In the genomic region with DNA sequence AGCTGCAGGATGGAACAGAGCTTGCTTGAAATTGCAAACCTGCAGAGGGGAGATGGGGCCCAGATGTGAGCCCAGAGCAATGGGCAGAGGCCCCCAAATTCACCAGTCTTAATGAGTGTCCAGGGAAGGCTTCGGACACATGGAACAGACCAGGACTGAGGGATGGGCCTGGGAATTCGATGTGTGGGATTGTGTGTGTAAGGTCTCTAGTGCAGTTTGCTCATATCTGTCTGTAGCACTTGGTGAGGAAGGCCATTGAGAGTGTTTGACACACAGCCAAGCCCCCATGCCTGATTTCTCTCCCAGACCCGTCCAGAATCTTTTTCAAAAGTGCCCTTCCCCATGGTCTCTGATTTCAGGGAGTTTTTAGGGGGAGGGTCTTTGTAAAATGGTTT, we compare ENCODE assay signal across 21 cellular contexts. TPM values are rescaled to one million over a fixed set of nuclear protein-coding genes. Genes with fewer than 3 reads are reported as not detected.
DNase-seq lines count a peak whose midpoint lies in the region; ATAC-seq and TF ChIP-seq lines count a peak whose summit lies in the region.
"Had no signal": no experiment of that assay in that cellular context is flagged by ENCODE, and none has a peak within 500 bp of the region (broad histone marks: within the 10 kb centered on the region; RNA-seq: fewer than 3 reads in every experiment).

No MANE protein-coding gene starts in this region.

- H3K4me1 Mint-ChIP-seq in activated naive CD4-positive, alpha-beta T cell treated with anti-CD3 and anti-CD28 coated beads, Interleukin-2, amount 10 ng/mL, durations not matched to agents 7 days and 5 days, result peaks cover 68% of the 10 kb centered on the region
- peaks cover 47 to 85% (median 64%) of the 10 kb centered on the region in 4 donors for H3K4me1 Mint-ChIP-seq in CD4-positive, alpha-beta memory T cell
- H3K4me1 Mint-ChIP-seq in activated T-helper 17 cell treated with anti-CD3 and anti-CD28 coated beads, Interleukin-2, amount 50 U/mL, for 72 hours, result peaks cover 27% of the 10 kb centered on the region
- H3K4me1 Mint-ChIP-seq in natural killer cell (peaks cover 45 to 67% of the 10 kb centered on the region in 2 donors), CD14-positive monocyte (peaks cover 40% of the 10 kb centered on the region)

- H3K27me3 Mint-ChIP-seq in activated naive CD4-positive, alpha-beta T cell treated with anti-CD3 and anti-CD28 coated beads, Interleukin-2, amount 10 ng/mL, durations not matched to agents 7 days and 5 days, result no peaks in the 10 kb centered on the region
- H3K27me3 Mint-ChIP-seq in CD4-positive, alpha-beta memory T cell, result no peaks in the 10 kb centered on the region
- no peaks in the 10 kb centered on the region for H3K27me3 Mint-ChIP-seq in activated T-helper 17 cell treated with anti-CD3 and anti-CD28 coated beads, Interleukin-2, amount 50 U/mL, for 72 hours
- H3K27me3 Mint-ChIP-seq in natural killer cell (ENCODE audit: low read depth in 2 of 2), result no peaks in the 10 kb centered on the region
- H3K27me3 Mint-ChIP-seq in CD14-positive monocyte (ENCODE audit: low read depth in 3 of 3), result peaks cover 0 to 3% (median 3%) of the 10 kb centered on the region in 3 donors

- H3K9me3 ChIP-seq in CD4-positive, alpha-beta memory T cell (ENCODE audit: control insufficient read depth in 1 of 2, low read length in 2 of 2), result no peaks in the 10 kb centered on the region
- H3K9me3 ChIP-seq: lower lobe of right lung, Peyer's patch, SJSA1 had no signal

- peak overlapping the region; percentile 88 for H3K27ac Mint-ChIP-seq in activated naive CD4-positive, alpha-beta T cell treated with anti-CD3 and anti-CD28 coated beads, Interleukin-2, amount 10 ng/mL, durations not matched to agents 7 days and 5 days
- no peak overlapping the region for H3K27ac Mint-ChIP-seq in activated naive CD4-positive, alpha-beta T cell treated with anti-CD3 and anti-CD28 coated beads, Interleukin-2, amount 50 U/mL, for 72 hours
- peak overlapping the region in 6 of 7 donors; percentile 69 to 97 (median 86) for H3K27ac Mint-ChIP-seq in CD4-positive, alpha-beta memory T cell
- H3K27ac Mint-ChIP-seq in activated T-helper 17 cell treated with anti-CD3 and anti-CD28 coated beads, Interleukin-2, amount 50 U/mL, for 72 hours, result peak overlapping the region; percentile 51
- H3K27ac Mint-ChIP-seq in natural killer cell (peak overlapping the region; percentile 91 to 97), CD14-positive monocyte (peak overlapping the region in 1 of 7 donors; percentile 15)
- H3K27ac Mint-ChIP-seq: WTC11 had no signal

- H3K27ac ChIP-seq in CD4-positive, alpha-beta memory T cell (ENCODE audit: low read depth, low read length), result no peak overlapping the region
- H3K27ac ChIP-seq: epithelial cell of prostate, Peyer's patch, SJSA1 had no signal

- no peaks in the 10 kb centered on the region for H3K9me3 Mint-ChIP-seq in activated naive CD4-positive, alpha-beta T cell treated with anti-CD3 and anti-CD28 coated beads, Interleukin-2, amount 10 ng/mL, durations not matched to agents 7 days and 5 days
- no peaks in the 10 kb centered on the region for H3K9me3 Mint-ChIP-seq in activated naive CD4-positive, alpha-beta T cell treated with anti-CD3 and anti-CD28 coated beads, Interleukin-2, amount 50 U/mL, for 72 hours
- no peaks in the 10 kb centered on the region for H3K9me3 Mint-ChIP-seq in CD4-positive, alpha-beta memory T cell
- no peaks in the 10 kb centered on the region for H3K9me3 Mint-ChIP-seq in activated T-helper 17 cell treated with anti-CD3 and anti-CD28 coated beads, Interleukin-2, amount 50 U/mL, for 72 hours
- H3K9me3 Mint-ChIP-seq in natural killer cell, result no peaks in the 10 kb centered on the region
- H3K9me3 Mint-ChIP-seq in CD14-positive monocyte, result no peaks in the 10 kb centered on the region
- H3K9me3 Mint-ChIP-seq: WTC11 had no signal

- CTCF ChIA-PET in activated naive CD4-positive, alpha-beta T cell treated with anti-CD3 and anti-CD28 coated beads, Interleukin-2, amount 10 ng/mL, durations not matched to agents 7 days and 5 days (lab: Charles Lee), result interaction anchor here (1.5 kb wide), 1 partner anchor 31 kb away, joined by 4 read pairs; no protein-coding TSS in a partner anchor
- CTCF ChIA-PET in CD4-positive, alpha-beta memory T cell (lab: Charles Lee; ENCODE audit: partially characterized antibody), result interaction anchor here (0.7 to 12.7 kb wide), 4 partner anchors 21 to 186 kb away, joined by 3 to 324 read pairs (median 20); partner anchors contain the start of gene TEX264

- intact Hi-C loops in CD4-positive, alpha-beta memory T cell (cut with micrococcal nuclease), result loop anchor here (10.0 kb wide), 1 partner anchor 117 kb away; no protein-coding TSS in a partner anchor
- intact Hi-C loops in natural killer cell (cut with micrococcal nuclease) (no loop called here), CD14-positive monocyte (cut with micrococcal nuclease) (no loop called here)

- no peak for ATAC-seq in activated naive CD4-positive, alpha-beta T cell treated with anti-CD3 and anti-CD28 coated beads, Interleukin-2, amount 50 U/mL, for 72 hours
- no peak for ATAC-seq in activated T-helper 17 cell treated with anti-CD3 and anti-CD28 coated beads, Interleukin-2, amount 50 U/mL, for 72 hours (replicated peaks)
- no peak for ATAC-seq in natural killer cell
- ATAC-seq: lower lobe of right lung, WTC11 had no signal

- H3K36me3 Mint-ChIP-seq in activated naive CD4-positive, alpha-beta T cell treated with anti-CD3 and anti-CD28 coated beads, Interleukin-2, amount 10 ng/mL, durations not matched to agents 7 days and 5 days, result peaks cover 74% of the 10 kb centered on the region
- H3K36me3 Mint-ChIP-seq in activated naive CD4-positive, alpha-beta T cell treated with anti-CD3 and anti-CD28 coated beads, Interleukin-2, amount 50 U/mL, for 72 hours, result peaks cover 15 to 32% of the 10 kb centered on the region in 2 donors
- peaks cover 30 to 60% of the 10 kb centered on the region in 2 donors for H3K36me3 Mint-ChIP-seq in CD4-positive, alpha-beta memory T cell
- peaks cover 64% of the 10 kb centered on the region for H3K36me3 Mint-ChIP-seq in activated T-helper 17 cell treated with anti-CD3 and anti-CD28 coated beads, Interleukin-2, amount 50 U/mL, for 72 hours (ENCODE audit: low read depth)
- H3K36me3 Mint-ChIP-seq in natural killer cell (no peaks in the 10 kb centered on the region), CD14-positive monocyte (peaks cover 78 to 90% of the 10 kb centered on the region in 2 donors)
- H3K36me3 Mint-ChIP-seq: WTC11 had no signal

- no peak overlapping the region for H3K4me3 Mint-ChIP-seq in activated naive CD4-positive, alpha-beta T cell treated with anti-CD3 and anti-CD28 coated beads, Interleukin-2, amount 10 ng/mL, durations not matched to agents 7 days and 5 days
- H3K4me3 Mint-ChIP-seq in CD4-positive, alpha-beta memory T cell, result peak overlapping the region in 3 of 8 donors; percentile 28 to 59 (median 43)
- H3K4me3 Mint-ChIP-seq in activated T-helper 17 cell treated with anti-CD3 and anti-CD28 coated beads, Interleukin-2, amount 50 U/mL, for 72 hours, result no peak overlapping the region
- no peak overlapping the region for H3K4me3 Mint-ChIP-seq in natural killer cell
- no peak overlapping the region for H3K4me3 Mint-ChIP-seq in CD14-positive monocyte
- H3K4me3 Mint-ChIP-seq: WTC11 had no signal

- no peak for DNase-seq in activated naive CD4-positive, alpha-beta T cell treated with anti-CD3 and anti-CD28 coated beads, Interleukin-2, amount 10 ng/mL, durations not matched to agents 7 days and 5 days
- no peak for DNase-seq in activated naive CD4-positive, alpha-beta T cell treated with anti-CD3 and anti-CD28 coated beads, Interleukin-2, amount 50 U/mL, for 72 hours (ENCODE audit: low spot score in 2 of 2)
- DNase-seq in CD4-positive, alpha-beta memory T cell, result no peak
- no peak for DNase-seq in natural killer cell
- DNase-seq in UCSD-AML1 (lab: John Stamatoyannopoulos, UW; ENCODE audit: unreplicated experiment), result no peak
- no peak for DNase-seq in CD14-positive monocyte (ENCODE audit: low spot score)
- DNase-seq: caudate nucleus; GF-D8; hippocampal formation; lower lobe of right lung; NCI-H1417 treated with DMSO at 0.1 percent for 48 hours; NCI-H2107; NK-92 treated with Interleukin-12 subunit alpha and Interleukin-12 subunit beta, amount 100 ng/mL, for 24 hours; Peyer's patch had no signal

- H3K27me3 ChIP-seq in CD4-positive, alpha-beta memory T cell (ENCODE audit: insufficient read depth, low read length), result no peaks in the 10 kb centered on the region
- H3K27me3 ChIP-seq: Peyer's patch, SJSA1 had no signal

- no peak overlapping the region for H3K4me3 ChIP-seq in CD4-positive, alpha-beta memory T cell (ENCODE audit: low read length in 2 of 2)
- H3K4me3 ChIP-seq: lower lobe of right lung, Peyer's patch, SJSA1 had no signal

- POLR2A ChIA-PET in CD4-positive, alpha-beta memory T cell (lab: Charles Lee; ENCODE audit: partially characterized antibody), result interaction anchor here (0.9 to 11.0 kb wide), 2 partner anchors 16 to 112 kb away, joined by 3 to 251 read pairs; partner anchors contain the start of gene TEX264

- TF ChIP-seq CTCF in natural killer cell (IDR thresholded peaks at IDR 0.05) (no peak), CD14-positive monocyte (IDR thresholded peaks at IDR 0.05) (no peak)

- peaks cover 90% of the 10 kb centered on the region for H3K4me1 ChIP-seq in CD4-positive, alpha-beta memory T cell (ENCODE audit: insufficient read depth, low read length)
- H3K4me1 ChIP-seq: SJSA1 had no signal

- H3K36me3 ChIP-seq in CD4-positive, alpha-beta memory T cell (ENCODE audit: insufficient read depth, low read length), result peaks cover 48% of the 10 kb centered on the region

RNA-seq across cellular contexts. Expression of gene TEX264, which starts 17.2 kb away (rescaled TPM):
- 10 to 100 TPM; 25.7 to 44.0 TPM for total RNA-seq in activated naive CD4-positive, alpha-beta T cell treated with anti-CD3 and anti-CD28 coated beads, Interleukin-2, amount 50 U/mL, for 72 hours
- total RNA-seq in CD4-positive, alpha-beta memory T cell, result 10 to 100 TPM; 40.0 to 40.9 TPM
- 100 to 1,000 TPM; 110 to 138 TPM for polyA plus RNA-seq in CD4-positive, alpha-beta memory T cell
- total RNA-seq in activated T-helper 17 cell treated with anti-CD3 and anti-CD28 coated beads, Interleukin-2, amount 50 U/mL, for 72 hours, result 10 to 100 TPM; 43.4 to 55.3 TPM
- total RNA-seq in natural killer cell, result 10 to 100 TPM; 41.1 to 46.8 (median 45.4) TPM
- 100 to 1,000 TPM in 1 of 2 donors, 10 to 100 TPM in 1; 80.8 to 108 TPM for polyA plus RNA-seq in CD14-positive monocyte

RNA-seq across cellular contexts. Expression of gene GRM2, which starts 18.7 kb away (rescaled TPM):
- under 1 TPM; 0.16 to 0.54 TPM for total RNA-seq in activated naive CD4-positive, alpha-beta T cell treated with anti-CD3 and anti-CD28 coated beads, Interleukin-2, amount 50 U/mL, for 72 hours
- 1 to 10 TPM; 1.1 to 1.9 TPM for total RNA-seq in CD4-positive, alpha-beta memory T cell
- under 1 TPM in 1 of 2 donors, not detected in 1; 0.07 TPM for polyA plus RNA-seq in CD4-positive, alpha-beta memory T cell
- total RNA-seq in activated T-helper 17 cell treated with anti-CD3 and anti-CD28 coated beads, Interleukin-2, amount 50 U/mL, for 72 hours, result under 1 TPM; 0.45 to 0.73 TPM
- 1 to 10 TPM; 5.6 to 8.0 (median 7.4) TPM for total RNA-seq in natural killer cell
- not detected for polyA plus RNA-seq in CD14-positive monocyte
- total RNA-seq: fibroblast of villous mesenchyme, pulmonary artery endothelial cell, skeletal muscle tissue had no signal

Comparison
In these comparisons a context has a peak if more than half of its experiments do, and no peak if none do; other contexts are left out.
1. H3K27ac Mint-ChIP-seq: peak in activated naive CD4-positive, alpha-beta T cell treated with anti-CD3 and anti-CD28 coated beads, Interleukin-2, amount 10 ng/mL, durations not matched to agents 7 days and 5 days (single experiment), CD4-positive, alpha-beta memory T cell (6 of 7), activated T-helper 17 cell treated with anti-CD3 and anti-CD28 coated beads, Interleukin-2, amount 50 U/mL, for 72 hours (single experiment) and natural killer cell (2 of 2); none in activated naive CD4-positive, alpha-beta T cell treated with anti-CD3 and anti-CD28 coated beads, Interleukin-2, amount 50 U/mL, for 72 hours (0 of 2).